19 cellular contexts compared by ENCODE assay signal in the genomic region with DNA sequence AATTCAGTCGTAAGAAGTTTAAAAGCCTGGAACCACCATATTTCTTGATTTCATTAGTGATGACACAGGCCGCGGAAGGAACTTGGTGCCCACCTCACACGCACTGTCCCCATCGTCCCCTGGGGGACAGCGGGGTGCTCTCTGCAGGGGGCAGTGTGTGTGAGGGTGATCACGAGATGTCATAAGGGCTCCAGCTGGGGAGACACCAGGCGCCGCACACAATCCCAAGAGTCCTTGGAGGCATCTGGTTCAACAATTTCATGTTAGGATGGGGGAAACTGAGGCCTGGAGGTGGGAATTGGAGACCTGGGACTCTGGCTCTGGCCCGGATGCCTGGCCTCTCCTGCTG.
DNase-seq lines count a peak whose midpoint lies in the region; ATAC-seq, FAIRE-seq and TF ChIP-seq lines count a peak whose summit lies in the region.
"Had no signal": no experiment of that assay in that cellular context is flagged by ENCODE, and none has a peak within 500 bp of the region (broad histone marks: within the 10 kb centered on the region; RNA-seq: fewer than 3 reads in every experiment).

No MANE protein-coding gene starts in this region.

- H3K4me1 ChIP-seq in right cardiac atrium (ENCODE audit: control insufficient read depth, insufficient read depth, low read length) (no peaks in the 10 kb centered on the region), heart right ventricle (peaks cover 0 to 9% (median 4%) of the 10 kb centered on the region in 9 donors), kidney (ENCODE audit: control insufficient read depth in 1 of 2, insufficient read depth in 1 of 2, low read depth in 1 of 2, low read length in 2 of 2) (no peaks in the 10 kb centered on the region), neuronal stem cell (ENCODE audit: control insufficient read depth in 2 of 2, insufficient read depth in 1 of 2, low read depth in 1 of 2, low read length in 2 of 2) (peaks cover 0 to 4% of the 10 kb centered on the region in 2 donors)
- H3K4me1 ChIP-seq: Caco-2 had no signal

- no peaks in the 10 kb centered on the region for H3K9me3 Mint-ChIP-seq in activated T-helper 2 cell treated with anti-CD3 and anti-CD28 coated beads, Interferon-gamma antibody, Interleukin-2, Interleukin-4, amounts not matched to agents 10 μg/mL and 5 μg/mL and 100 μg/mL, durations not matched to agents 14 hours and 24 hours and 36 hours
- H3K9me3 Mint-ChIP-seq in activated naive CD4-positive, alpha-beta T cell treated with anti-CD3 and anti-CD28 coated beads for 36 hours = no peaks in the 10 kb centered on the region
- H3K9me3 Mint-ChIP-seq: CD4-positive, alpha-beta memory T cell; GM23338; H9 had no signal

- no peak overlapping the region for H4K91ac ChIP-seq in neuronal stem cell (ENCODE audit: low read depth, low read length, poor library complexity)

- no peak overlapping the region for H3K23ac ChIP-seq in neuronal stem cell (ENCODE audit: low read depth, low read length, poor library complexity)

- TF ChIP-seq CTCF in heart right ventricle (IDR thresholded peaks at IDR 0.05) = no peak
- peak; percentile 19 for TF ChIP-seq CTCF in NB4 (IDR thresholded peaks at IDR 0.05; ENCODE audit: low read depth, low read length)
- TF ChIP-seq CTCF in kidney (IDR thresholded peaks at IDR 0.05; ENCODE audit: borderline replicate concordance, extremely low read depth, insufficient read depth) = no peak

- H3K4me3 ChIP-seq in right cardiac atrium (ENCODE audit: low read length) (no peak overlapping the region), heart right ventricle (no peak overlapping the region), NB4 (ENCODE audit: low read depth, low read length) (no peak overlapping the region), kidney (ENCODE audit: low read length in 2 of 2) (no peak overlapping the region), neuronal stem cell (ENCODE audit: low read length in 2 of 2) (no peak overlapping the region)
- H3K4me3 ChIP-seq: GM12878, GM23338 had no signal

- ATAC-seq in right cardiac atrium (no peak), heart right ventricle (no peak)
- ATAC-seq: GM12878, GM23338 had no signal

- H3K27me3 ChIP-seq in right cardiac atrium (ENCODE audit: control insufficient read depth, insufficient read depth) = no peaks in the 10 kb centered on the region
- no peaks in the 10 kb centered on the region for H3K27me3 ChIP-seq in heart right ventricle
- H3K27me3 ChIP-seq in neuronal stem cell (ENCODE audit: control insufficient read depth in 3 of 3, insufficient read depth in 3 of 3, low read depth in 1 of 3, low read length in 3 of 3) = no peaks in the 10 kb centered on the region

- H3K9ac ChIP-seq in kidney (ENCODE audit: low read length in 2 of 2) (no peak overlapping the region), neuronal stem cell (ENCODE audit: low read depth, low read length, poor library complexity) (no peak overlapping the region)

- H2BK15ac ChIP-seq in neuronal stem cell (ENCODE audit: low read length) = no peak overlapping the region

- no peak overlapping the region for H2AFZ ChIP-seq in neuronal stem cell (ENCODE audit: low read length)
- H2AFZ ChIP-seq: GM23338 had no signal

- H3K27ac Mint-ChIP-seq in activated T-helper 2 cell treated with anti-CD3 and anti-CD28 coated beads, Interferon-gamma antibody, Interleukin-2, Interleukin-4, amounts not matched to agents 10 μg/mL and 5 μg/mL and 100 μg/mL, durations not matched to agents 14 hours and 24 hours and 36 hours = no peak overlapping the region
- no peak overlapping the region for H3K27ac Mint-ChIP-seq in activated naive CD4-positive, alpha-beta T cell treated with anti-CD3 and anti-CD28 coated beads for 36 hours
- H3K27ac Mint-ChIP-seq: B cell; CD4-positive, alpha-beta memory T cell; GM23338 had no signal

- no peak overlapping the region for H2AK5ac ChIP-seq in neuronal stem cell (ENCODE audit: low read depth, low read length)

- H2BK12ac ChIP-seq in neuronal stem cell (ENCODE audit: low read length) = no peak overlapping the region

- H3K27ac ChIP-seq in right cardiac atrium (ENCODE audit: low read length) (no peak overlapping the region), heart right ventricle (no peak overlapping the region), kidney (ENCODE audit: low read depth in 2 of 2, low read length in 2 of 2) (no peak overlapping the region), neuronal stem cell (replicated peaks; ENCODE audit: low read length) (no peak overlapping the region)

- no peaks in the 10 kb centered on the region for H3K36me3 ChIP-seq in heart right ventricle
- no peaks in the 10 kb centered on the region for H3K36me3 ChIP-seq in kidney (ENCODE audit: control insufficient read depth in 1 of 2, insufficient read depth in 2 of 2, low read length in 2 of 2)
- H3K36me3 ChIP-seq in neuronal stem cell (replicated peaks in 1 of 2; ENCODE audit: control insufficient read depth in 2 of 2, insufficient read depth in 2 of 2, low read length in 2 of 2) = peaks cover 0 to 51% of the 10 kb centered on the region in 2 donors

- no peaks in the 10 kb centered on the region for H3K9me3 ChIP-seq in right cardiac atrium (ENCODE audit: control insufficient read depth, low read length)
- no peaks in the 10 kb centered on the region for H3K9me3 ChIP-seq in heart right ventricle
- no peaks in the 10 kb centered on the region for H3K9me3 ChIP-seq in kidney (ENCODE audit: control insufficient read depth in 1 of 2, low read length in 2 of 2)
- no peaks in the 10 kb centered on the region for H3K9me3 ChIP-seq in neuronal stem cell (replicated peaks in 1 of 2; ENCODE audit: control insufficient read depth in 2 of 2, insufficient read depth in 1 of 2, low read depth in 1 of 2, low read length in 2 of 2)
- H3K9me3 ChIP-seq: Caco-2 had no signal

- H2BK120ac ChIP-seq in neuronal stem cell (ENCODE audit: low read depth, low read length) = no peak overlapping the region

- intact Hi-C loops in right cardiac atrium (cut with DNase I) (no loop called here), heart right ventricle (cut with DNase I) (no loop called here), kidney (cut with DNase I) (no loop called here)
- intact Hi-C loops in activated T-helper 2 cell treated with anti-CD3 and anti-CD28 coated beads, Interferon-gamma antibody, Interleukin-2, Interleukin-4, amounts not matched to agents 10 μg/mL and 5 μg/mL and 100 μg/mL, durations not matched to agents 14 hours and 24 hours and 36 hours (cut with micrococcal nuclease) = no loop called here
- intact Hi-C loops in activated naive CD4-positive, alpha-beta T cell treated with anti-CD3 and anti-CD28 coated beads for 36 hours (cut with micrococcal nuclease) = no loop called here

- FAIRE-seq in kidney (lab: Jason Lieb, UNC) = no peak
- FAIRE-seq: A204.1, G401.6, GM12878, GM19239 had no signal

- CTCF ChIA-PET in activated naive CD4-positive, alpha-beta T cell treated with anti-CD3 and anti-CD28 coated beads for 36 hours (lab: Charles Lee) = interaction anchor here (0.5 to 0.6 kb wide), 2 partner anchors 16 to 624 kb away, joined by 3 read pairs; no protein-coding TSS in a partner anchor

- H3K18ac ChIP-seq in neuronal stem cell (ENCODE audit: low read length) = no peak overlapping the region

- no peaks in the 10 kb centered on the region for H3K27me3 Mint-ChIP-seq in activated T-helper 2 cell treated with anti-CD3 and anti-CD28 coated beads, Interferon-gamma antibody, Interleukin-2, Interleukin-4, amounts not matched to agents 10 μg/mL and 5 μg/mL and 100 μg/mL, durations not matched to agents 14 hours and 24 hours and 36 hours (ENCODE audit: low read depth)
- H3K27me3 Mint-ChIP-seq in activated naive CD4-positive, alpha-beta T cell treated with anti-CD3 and anti-CD28 coated beads for 36 hours (ENCODE audit: low read depth) = peaks cover 2% of the 10 kb centered on the region

- no peak overlapping the region for H3K4ac ChIP-seq in neuronal stem cell (ENCODE audit: low read length)

- H3K4me2 ChIP-seq in neuronal stem cell (ENCODE audit: insufficient read depth, low read length, poor library complexity, severe bottlenecking) = no peak overlapping the region
- H3K4me2 ChIP-seq: GM23338 had no signal

- no peaks in the 10 kb centered on the region for H3K36me3 Mint-ChIP-seq in activated T-helper 2 cell treated with anti-CD3 and anti-CD28 coated beads, Interferon-gamma antibody, Interleukin-2, Interleukin-4, amounts not matched to agents 10 μg/mL and 5 μg/mL and 100 μg/mL, durations not matched to agents 14 hours and 24 hours and 36 hours (ENCODE audit: low read depth)
- H3K36me3 Mint-ChIP-seq in activated naive CD4-positive, alpha-beta T cell treated with anti-CD3 and anti-CD28 coated beads for 36 hours (ENCODE audit: low read depth) = no peaks in the 10 kb centered on the region
- H3K36me3 Mint-ChIP-seq: CD4-positive, alpha-beta memory T cell had no signal

- H4K8ac ChIP-seq in neuronal stem cell (ENCODE audit: low read depth, low read length) = no peak overlapping the region

- H3K14ac ChIP-seq in neuronal stem cell (ENCODE audit: low read length) = no peak overlapping the region

- no peak overlapping the region for H3K4me3 Mint-ChIP-seq in activated T-helper 2 cell treated with anti-CD3 and anti-CD28 coated beads, Interferon-gamma antibody, Interleukin-2, Interleukin-4, amounts not matched to agents 10 μg/mL and 5 μg/mL and 100 μg/mL, durations not matched to agents 14 hours and 24 hours and 36 hours (ENCODE audit: low read depth)
- no peak overlapping the region for H3K4me3 Mint-ChIP-seq in activated naive CD4-positive, alpha-beta T cell treated with anti-CD3 and anti-CD28 coated beads for 36 hours
- H3K4me3 Mint-ChIP-seq: B cell; CD4-positive, alpha-beta memory T cell; GM23338; H9 had no signal

- WGBS in right cardiac atrium = 94% methylated on average over 10 of the region's 10 CpGs
- 90% methylated on average over 10 of the region's 10 CpGs for WGBS in heart right ventricle, 2 donors
- no CpG with 5 or more reads among the region's 10 CpGs for WGBS in neuronal stem cell (ENCODE audit: extremely low coverage in 2 of 2, insufficient read length in 2 of 2, insufficient replicate concordance in 1 of 2), 2 donors

- DNase-seq in right cardiac atrium (peak in 2 of 3 donors; percentile 22 to 34), heart right ventricle (no peak), NB4 (ENCODE audit: low read depth) (peak; percentile 85), kidney (peak; percentile 47), neuronal stem cell (ENCODE audit: low spot score) (no peak)
- no peak for DNase-seq in activated T-helper 2 cell treated with anti-CD3 and anti-CD28 coated beads, Interferon-gamma antibody, Interleukin-2, Interleukin-4, amounts not matched to agents 10 μg/mL and 5 μg/mL and 100 μg/mL, durations not matched to agents 14 hours and 24 hours and 36 hours (ENCODE audit: low spot score)
- no peak for DNase-seq in activated naive CD4-positive, alpha-beta T cell treated with anti-CD3 and anti-CD28 coated beads for 36 hours
- DNase-seq: C1 segment of cervical spinal cord; Caco-2; CD4-positive, alpha-beta memory T cell; DMS153; DND-41; H9 had no signal

- H2BK5ac ChIP-seq in neuronal stem cell (ENCODE audit: low read length) = no peak overlapping the region

- H3K79me1 ChIP-seq in neuronal stem cell (ENCODE audit: low read depth, low read length) = peaks cover 7% of the 10 kb centered on the region

- no peak for TF ChIP-seq POLR2A in NB4 (IDR thresholded peaks at IDR 0.05; ENCODE audit: extremely low read depth, insufficient read length)

- H3K4me1 Mint-ChIP-seq in activated T-helper 2 cell treated with anti-CD3 and anti-CD28 coated beads, Interferon-gamma antibody, Interleukin-2, Interleukin-4, amounts not matched to agents 10 μg/mL and 5 μg/mL and 100 μg/mL, durations not matched to agents 14 hours and 24 hours and 36 hours (ENCODE audit: low read depth) = peaks cover 4% of the 10 kb centered on the region
- peaks cover 6% of the 10 kb centered on the region for H3K4me1 Mint-ChIP-seq in activated naive CD4-positive, alpha-beta T cell treated with anti-CD3 and anti-CD28 coated beads for 36 hours (ENCODE audit: low read depth)
- H3K4me1 Mint-ChIP-seq: GM23338 had no signal

Comparison
In these comparisons a context has a peak if more than half of its experiments do, and no peak if none do; other contexts are left out.
1. DNase-seq: peak in right cardiac atrium (2 of 3), NB4 (single experiment) and kidney (single experiment); none in heart right ventricle (0 of 2), activated T-helper 2 cell treated with anti-CD3 and anti-CD28 coated beads, Interferon-gamma antibody, Interleukin-2, Interleukin-4, amounts not matched to agents 10 μg/mL and 5 μg/mL and 100 μg/mL, durations not matched to agents 14 hours and 24 hours and 36 hours (single experiment), neuronal stem cell (single experiment) and activated naive CD4-positive, alpha-beta T cell treated with anti-CD3 and anti-CD28 coated beads for 36 hours (single experiment).